In genomic region chr6:43444601-43445000, GRCh38 we compare ENCODE assay signal across 13 cellular contexts. TPM values are rescaled to one million over a fixed set of nuclear protein-coding genes. Genes with fewer than 3 reads are reported as not detected.
A peak's percentile ranks its signal among the peaks of the same experiment; 100 is the strongest.
DNase-seq lines count a peak whose midpoint lies in the region; ATAC-seq and TF ChIP-seq lines count a peak whose summit lies in the region.
"Had no signal": no experiment of that assay in that cellular context is flagged by ENCODE, and none has a peak within 500 bp of the region (broad histone marks: within the 10 kb centered on the region; RNA-seq: fewer than 3 reads in every experiment).

No MANE protein-coding gene starts in this region.

- H3K9me3 ChIP-seq in BLaER1: no peaks in the 10 kb centered on the region
- H3K9me3 ChIP-seq in thyroid gland: no peaks in the 10 kb centered on the region

- no peak for ATAC-seq in stimulated activated effector memory CD8-positive, alpha-beta T cell treated with anti-CD3 and anti-CD28 coated beads, Interleukin-12 subunit alpha, Interleukin-12 subunit beta, amount 100 ng/mL, for 72 hours
- ATAC-seq: GM12878 had no signal

- peak overlapping the region; percentile 55; the same call in 1 of the 2 replicates for H3K9ac ChIP-seq in BLaER1
- H3K9ac ChIP-seq: GM23248 had no signal

- H3K4me3 ChIP-seq in BLaER1 (no peak overlapping the region), thyroid gland (replicated peaks in 1 of 3) (no peak overlapping the region)
- H3K4me3 ChIP-seq: GM12878, GM23248 had no signal

- intact Hi-C loops in thyroid gland (cut with DNase I): no loop called here

- no peak for DNase-seq in neural crest cell (ENCODE audit: low read depth, low spot score)
- DNase-seq in stimulated activated effector memory CD8-positive, alpha-beta T cell treated with anti-CD3 and anti-CD28 coated beads, Interleukin-12 subunit alpha, Interleukin-12 subunit beta, amount 100 ng/mL, for 72 hours (ENCODE audit: low spot score in 2 of 2): no peak
- no peak for DNase-seq in thyroid gland
- no peak for DNase-seq in activated CD4-positive, alpha-beta T cell treated with anti-CD3 and anti-CD28 coated beads, Interleukin-2, amount 50 U/mL, for 48 hours
- DNase-seq in NCI-H524 treated with DMSO at 0.1 percent for 48 hours (lab: John Stamatoyannopoulos, UW): no peak
- DNase-seq: ACHN; CD4-positive, alpha-beta memory T cell; DMS79; GM23248 had no signal

- H3K27ac ChIP-seq in BLaER1 (peak overlapping the region; percentile 45), cingulate gyrus (ENCODE audit: low read depth, low read length) (peak overlapping the region; percentile 22), thyroid gland (no peak overlapping the region)
- H3K27ac ChIP-seq: C4-2B, GM23248 had no signal

- H3K4me2 ChIP-seq in BLaER1: peak overlapping the region; percentile 79

- H3K27me3 ChIP-seq in BLaER1: no peaks in the 10 kb centered on the region
- no peaks in the 10 kb centered on the region for H3K27me3 ChIP-seq in thyroid gland

- peak overlapping the region; percentile 78 for H3K27ac Mint-ChIP-seq in neural crest cell (ENCODE audit: unreplicated experiment)
- H3K27ac Mint-ChIP-seq in stimulated activated effector memory CD8-positive, alpha-beta T cell treated with anti-CD3 and anti-CD28 coated beads, Interleukin-12 subunit alpha, Interleukin-12 subunit beta, amount 100 ng/mL, for 72 hours: peak overlapping the region; percentile 30

- H3K4me1 ChIP-seq in BLaER1 (peaks cover 43% of the 10 kb centered on the region), thyroid gland (no peaks in the 10 kb centered on the region)

- no peaks in the 10 kb centered on the region for H4K20me1 ChIP-seq in BLaER1

- no peak for TF ChIP-seq POLR2A in thyroid gland (IDR thresholded peaks at IDR 0.05)

- WGBS in thyroid gland, 2 donors: 94 to 96% methylated on average over 9 of the region's 9 CpGs

- no peaks in the 10 kb centered on the region for H3K36me3 Mint-ChIP-seq in neural crest cell (ENCODE audit: low read depth)
- H3K36me3 Mint-ChIP-seq in stimulated activated effector memory CD8-positive, alpha-beta T cell treated with anti-CD3 and anti-CD28 coated beads, Interleukin-12 subunit alpha, Interleukin-12 subunit beta, amount 100 ng/mL, for 72 hours: peaks cover 51% of the 10 kb centered on the region

- no peaks in the 10 kb centered on the region for H3K9me3 Mint-ChIP-seq in neural crest cell
- H3K9me3 Mint-ChIP-seq in stimulated activated effector memory CD8-positive, alpha-beta T cell treated with anti-CD3 and anti-CD28 coated beads, Interleukin-12 subunit alpha, Interleukin-12 subunit beta, amount 100 ng/mL, for 72 hours: no peaks in the 10 kb centered on the region
- H3K9me3 Mint-ChIP-seq: CD4-positive, alpha-beta memory T cell had no signal

- H3K4me3 Mint-ChIP-seq in neural crest cell: no peak overlapping the region
- H3K4me3 Mint-ChIP-seq in stimulated activated effector memory CD8-positive, alpha-beta T cell treated with anti-CD3 and anti-CD28 coated beads, Interleukin-12 subunit alpha, Interleukin-12 subunit beta, amount 100 ng/mL, for 72 hours: no peak overlapping the region
- H3K4me3 Mint-ChIP-seq: CD4-positive, alpha-beta memory T cell had no signal

- peaks cover 68% of the 10 kb centered on the region for H3K36me3 ChIP-seq in BLaER1
- peaks cover 51 to 68% of the 10 kb centered on the region in 2 donors for H3K36me3 ChIP-seq in thyroid gland

- TF ChIP-seq CTCF in neural crest cell (conservative IDR thresholded peaks at IDR 0.05): no peak
- TF ChIP-seq CTCF in thyroid gland (IDR thresholded peaks at IDR 0.05): no peak

- H3K27me3 Mint-ChIP-seq in neural crest cell (ENCODE audit: low read depth): no peaks in the 10 kb centered on the region
- H3K27me3 Mint-ChIP-seq: CD4-positive, alpha-beta memory T cell had no signal

- H3K4me1 Mint-ChIP-seq in neural crest cell: no peaks in the 10 kb centered on the region
- no peaks in the 10 kb centered on the region for H3K4me1 Mint-ChIP-seq in stimulated activated effector memory CD8-positive, alpha-beta T cell treated with anti-CD3 and anti-CD28 coated beads, Interleukin-12 subunit alpha, Interleukin-12 subunit beta, amount 100 ng/mL, for 72 hours

RNA-seq across cellular contexts. Expression of gene DLK2, which starts 10.7 kb away (rescaled TPM):
- 1.5 and 1.6 TPM in 2 replicates for total RNA-seq in neural crest cell
- total RNA-seq in thyroid gland: 1 to 10 TPM in 2 of 4 donors, under 1 TPM in 1, not detected in 1; 0.89 to 1.3 (median 1.3) TPM

RNA-seq across cellular contexts. Expression of gene ABCC10, which starts 17.3 kb away (rescaled TPM):
- total RNA-seq in neural crest cell: 34.1 and 35.2 TPM in 2 replicates
- total RNA-seq in thyroid gland: 10 to 100 TPM; 10.5 to 24.3 (median 19.3) TPM

RNA-seq across cellular contexts. Expression of gene TJAP1, which starts 32.8 kb away (rescaled TPM):
- total RNA-seq in neural crest cell (47.3 and 52.1 TPM in 2 replicates), thyroid gland (10 to 100 TPM; 23.2 to 42.4 (median 34.4) TPM)

Comparison
In these comparisons a context has a peak if more than half of its experiments do, and no peak if none do; other contexts are left out.
1. H3K27ac ChIP-seq: peak in BLaER1 (single experiment) and cingulate gyrus (single experiment); none in thyroid gland (0 of 3).